In genomic region chr22:50627452-50627913, GRCh38 we compare ENCODE assay signal across 8 cellular contexts. TPM values are rescaled to one million over a fixed set of nuclear protein-coding genes. Genes with fewer than 3 reads are reported as not detected.
DNase-seq lines count a peak whose midpoint lies in the region; ATAC-seq and TF ChIP-seq lines count a peak whose summit lies in the region.

No MANE protein-coding gene starts in this region.

- no peak overlapping the region for H2AFZ ChIP-seq in OCI-LY1 (ENCODE audit: low read length)

- no peaks in the 10 kb centered on the region for H3F3A ChIP-seq in OCI-LY1 (ENCODE audit: insufficient read depth, low read length)

- H2BK120ac ChIP-seq in mesendoderm (ENCODE audit: low read depth, low read length): no peak overlapping the region

- H3K79me2 ChIP-seq in OCI-LY1 (ENCODE audit: insufficient read depth, low read length) (no peaks in the 10 kb centered on the region), mesendoderm (ENCODE audit: control insufficient read depth, insufficient read depth, low read length) (no peaks in the 10 kb centered on the region)

- H4K8ac ChIP-seq in mesendoderm (ENCODE audit: low read depth, low read length): no peak overlapping the region

- H3K79me1 ChIP-seq in mesendoderm (ENCODE audit: low read length): peaks cover 1% of the 10 kb centered on the region

- POLR2A ChIA-PET in AG04450 (lab: Yijun Ruan, JAX): interaction anchor here (1.5 kb wide), 1 partner anchor 102 kb away, joined by 11 read pairs; the partner anchor contains the start of gene SCO2

- no peak overlapping the region for H3K18ac ChIP-seq in mesendoderm (ENCODE audit: low read length)

- H3K4ac ChIP-seq in mesendoderm (ENCODE audit: low read depth, low read length): no peak overlapping the region

- no peak overlapping the region for H2BK15ac ChIP-seq in mesendoderm (replicated peaks; ENCODE audit: low read depth)

- H3K4me3 ChIP-seq in AG04450 (ENCODE audit: low read depth, low read length) (peak overlapping the region; percentile 84), OCI-LY1 (ENCODE audit: low read depth, low read length, poor library complexity, severe bottlenecking) (peak overlapping the region; percentile 97), choroid plexus epithelial cell (ENCODE audit: low read depth, low read length) (peak overlapping the region; percentile 85), mesendoderm (ENCODE audit: low read length) (peak overlapping the region; percentile 71), urinary bladder (ENCODE audit: low read depth, low read length) (peak overlapping the region; percentile 66)

- DNase-seq in AG04450 (ENCODE audit: low read depth, low spot score) (no peak), choroid plexus epithelial cell (ENCODE audit: low read depth) (no peak), mesendoderm (peak; percentile 37), occipital lobe (lab: John Stamatoyannopoulos, UW) (no peak), mucosa of gallbladder (ENCODE audit: low spot score) (no peak)

- no CpG with 5 or more reads among the region's 28 CpGs for WGBS in mesendoderm (ENCODE audit: extremely low coverage, insufficient coverage, low lambda C conversion rate)
- 18% methylated on average over 28 of the region's 28 CpGs for WGBS in urinary bladder

- H3K9ac ChIP-seq in OCI-LY1 (ENCODE audit: low read length) (peak overlapping the region; percentile 93), mesendoderm (ENCODE audit: low read length) (peak overlapping the region; percentile 81)

- no peak overlapping the region for H3K23ac ChIP-seq in mesendoderm (ENCODE audit: low read length)

- H4K5ac ChIP-seq in mesendoderm (ENCODE audit: low read length): no peak overlapping the region

- CTCF ChIA-PET in AG04450 (lab: Charles Lee): interaction anchor here (0.6 to 1.7 kb wide), 7 partner anchors 14 to 102 kb away, joined by 4 to 7 read pairs (median 4); partner anchors contain the start of genes SCO2 and SYCE3

- H3K4me2 ChIP-seq in OCI-LY1 (ENCODE audit: low read length) (peak overlapping the region; percentile 78), mesendoderm (ENCODE audit: low read length) (peak overlapping the region; percentile 87)

- no peaks in the 10 kb centered on the region for H3K9me2 ChIP-seq in OCI-LY1 (ENCODE audit: low read depth, low read length)

- H3K27me3 ChIP-seq in AG04450 (ENCODE audit: control insufficient read depth, insufficient read depth, low read length) (peaks cover 3% of the 10 kb centered on the region), OCI-LY1 (ENCODE audit: insufficient read depth, low read length) (no peaks in the 10 kb centered on the region), mesendoderm (ENCODE audit: insufficient read depth, low read length, poor library complexity) (no peaks in the 10 kb centered on the region)

- no peak overlapping the region for H2AK5ac ChIP-seq in mesendoderm (ENCODE audit: low read length)

- H3K4me1 ChIP-seq in OCI-LY1 (ENCODE audit: insufficient read depth, low read length, severe bottlenecking) (peaks cover 31% of the 10 kb centered on the region), mesendoderm (ENCODE audit: control insufficient read depth, low read depth, low read length) (no peaks in the 10 kb centered on the region), urinary bladder (ENCODE audit: insufficient read depth) (no peaks in the 10 kb centered on the region)

- H2BK5ac ChIP-seq in mesendoderm (ENCODE audit: low read length): no peak overlapping the region

- H4K20me1 ChIP-seq in OCI-LY1 (ENCODE audit: insufficient read depth, low read length): no peaks in the 10 kb centered on the region

- TF ChIP-seq CTCF in AG04450 (IDR thresholded peaks at IDR 0.05; ENCODE audit: low read depth, low read length) (no peak), OCI-LY1 (IDR thresholded peaks at IDR 0.05; ENCODE audit: low read length) (no peak), choroid plexus epithelial cell (conservative IDR thresholded peaks at IDR 0.05; ENCODE audit: low read depth, low read length) (no peak)

- no peaks in the 10 kb centered on the region; the same call in 1 of the 2 replicates for H3K9me3 ChIP-seq in AG04450 (ENCODE audit: control insufficient read depth, insufficient read depth, low read length)
- no peaks in the 10 kb centered on the region for H3K9me3 ChIP-seq in OCI-LY1 (ENCODE audit: low read length)

- H3K56ac ChIP-seq in mesendoderm (ENCODE audit: low read length): peak overlapping the region; percentile 93

- peak; percentile 19 for ATAC-seq in GM21367 (IDR thresholded peaks at IDR 0.05; ENCODE audit: unreplicated experiment)

- no peaks in the 10 kb centered on the region for H3K36me3 ChIP-seq in OCI-LY1 (ENCODE audit: insufficient read depth, low read length)
- H3K36me3 ChIP-seq in mesendoderm (ENCODE audit: control insufficient read depth, insufficient read depth, low read length): no peaks in the 10 kb centered on the region
- peaks cover 2% of the 10 kb centered on the region for H3K36me3 ChIP-seq in urinary bladder (ENCODE audit: insufficient read depth)

- H3K27ac ChIP-seq in AG04450 (ENCODE audit: low read depth, low read length) (peak overlapping the region; percentile 31), OCI-LY1 (ENCODE audit: low read depth, low read length, poor library complexity, severe bottlenecking) (no peak overlapping the region), mesendoderm (ENCODE audit: low read depth, low read length) (no peak overlapping the region), urinary bladder (ENCODE audit: low read depth) (no peak overlapping the region)

RNA-seq across cellular contexts. Expression of gene ARSA, which starts 0.5 kb away (rescaled TPM):
- polyA plus RNA-seq in AG04450 (2011; rRNA removed): 14.3 and 22.0 TPM in 2 replicates
- 6.4 and 7.4 TPM in 2 replicates for polyA minus RNA-seq in AG04450 (2011; rRNA and poly(A)+ RNA removed)
- 3.3 TPM for polyA plus RNA-seq in mesendoderm (2013, experiment 1 of 2)
- 3.1 TPM for polyA plus RNA-seq in mesendoderm (2013, experiment 2 of 2)
- 8.7 TPM for total RNA-seq in urinary bladder
- polyA plus RNA-seq in urinary bladder: 36.3 TPM
- 6.9 TPM for total RNA-seq in occipital lobe
- total RNA-seq in mucosa of gallbladder: 113 TPM

RNA-seq across cellular contexts. Expression of gene MAPK8IP2, which starts 26.9 kb away (rescaled TPM):
- polyA plus RNA-seq in AG04450 (2011; rRNA removed) (0.14 and 0.16 TPM in 2 replicates), urinary bladder (1.6 TPM)
- polyA minus RNA-seq in AG04450 (2011; rRNA and poly(A)+ RNA removed): 0.09 and 0.37 TPM in 2 replicates
- 0.65 TPM for polyA plus RNA-seq in mesendoderm (2013, experiment 1 of 2)
- polyA plus RNA-seq in mesendoderm (2013, experiment 2 of 2): 0.83 TPM
- total RNA-seq in urinary bladder (1.2 TPM), occipital lobe (76.3 TPM), mucosa of gallbladder (0.89 TPM)

RNA-seq across cellular contexts. Expression of gene CHKB, which starts 44.8 kb away (rescaled TPM):
- polyA plus RNA-seq in AG04450 (2011; rRNA removed) (22.5 and 28.2 TPM in 2 replicates), urinary bladder (45.7 TPM)
- polyA minus RNA-seq in AG04450 (2011; rRNA and poly(A)+ RNA removed): 7.6 and 11.4 TPM in 2 replicates
- 28.8 TPM for polyA plus RNA-seq in mesendoderm (2013, experiment 1 of 2)
- 29.1 TPM for polyA plus RNA-seq in mesendoderm (2013, experiment 2 of 2)
- total RNA-seq in urinary bladder (28.0 TPM), occipital lobe (24.8 TPM), mucosa of gallbladder (106 TPM)

RNA-seq across cellular contexts. Expression of gene SHANK3, which starts 45.1 kb away (rescaled TPM):
- polyA plus RNA-seq in AG04450 (2011; rRNA removed): 0.47 and 0.63 TPM in 2 replicates
- 0.28 and 0.35 TPM in 2 replicates for polyA minus RNA-seq in AG04450 (2011; rRNA and poly(A)+ RNA removed)
- 1.2 TPM for polyA plus RNA-seq in mesendoderm (2013, experiment 1 of 2)
- polyA plus RNA-seq in mesendoderm (2013, experiment 2 of 2): 1.1 TPM
- total RNA-seq in urinary bladder: 8.1 TPM
- polyA plus RNA-seq in urinary bladder: 18.5 TPM
- 6.2 TPM for total RNA-seq in occipital lobe
- 21.8 TPM for total RNA-seq in mucosa of gallbladder

RNA-seq across cellular contexts. Expression of gene CPT1B, which starts 49.3 kb away (rescaled TPM):
- polyA plus RNA-seq in AG04450 (2011; rRNA removed) (0.99 and 1.2 TPM in 2 replicates), urinary bladder (5.5 TPM)
- polyA minus RNA-seq in AG04450 (2011; rRNA and poly(A)+ RNA removed): 0.92 and 1.5 TPM in 2 replicates
- 11.7 TPM for polyA plus RNA-seq in mesendoderm (2013, experiment 1 of 2)
- polyA plus RNA-seq in mesendoderm (2013, experiment 2 of 2): 11.4 TPM
- total RNA-seq in urinary bladder (6.2 TPM), occipital lobe (6.7 TPM), mucosa of gallbladder (32.4 TPM)

Comparison
In these comparisons a context has a peak if more than half of its experiments do, and no peak if none do; other contexts are left out.
1. RNA of gene ARSA, which starts 0.5 kb away (total RNA-seq): 113 TPM in mucosa of gallbladder (single experiment); 8.7 TPM in urinary bladder (single experiment) and 6.9 TPM in occipital lobe (single experiment); every median in the first group is over 10 times any median in the second.
2. RNA of gene MAPK8IP2, which starts 26.9 kb away (total RNA-seq): 76.3 TPM in occipital lobe (single experiment); 1.2 TPM in urinary bladder (single experiment) and 0.89 TPM in mucosa of gallbladder (single experiment); every median in the first group is over 10 times any median in the second.
3. Peak in every context shown above with its lines, with median percentiles within 50 percentile points of each other: H3K4me3 ChIP-seq.